21 cellular contexts compared by ENCODE assay signal in the genomic region with DNA sequence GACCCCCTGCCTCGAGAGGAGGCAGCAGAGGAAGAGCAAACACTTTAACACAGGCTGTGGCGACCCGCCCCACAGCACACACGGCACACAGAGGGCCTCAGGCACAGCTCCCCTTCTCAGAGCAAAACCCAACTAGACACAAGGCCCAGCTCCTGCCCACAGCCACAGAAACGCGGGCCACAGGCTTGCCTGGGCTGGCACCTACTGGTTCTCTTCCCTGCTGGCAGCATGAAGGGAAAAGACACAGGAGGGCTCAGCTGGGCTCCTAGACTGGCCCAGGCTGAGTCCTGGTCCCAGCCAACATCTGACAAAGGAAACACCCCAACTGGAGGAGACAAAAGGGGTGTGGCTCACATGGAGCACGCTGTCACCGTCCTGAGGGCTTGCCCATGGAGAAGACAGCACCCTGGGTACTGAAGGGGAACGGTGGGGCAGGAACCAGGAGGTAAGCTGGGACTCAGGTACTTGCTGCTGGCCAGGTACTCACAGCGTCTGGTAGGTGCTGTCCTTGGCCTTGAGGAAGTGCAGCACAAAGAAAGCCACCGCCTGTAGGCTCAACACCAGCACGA. TPM values are rescaled to one million over a fixed set of nuclear protein-coding genes. Genes with fewer than 3 reads are reported as not detected.
A peak's percentile ranks its signal among the peaks of the same experiment; 100 is the strongest.
DNase-seq lines count a peak whose midpoint lies in the region; ATAC-seq and TF ChIP-seq lines count a peak whose summit lies in the region.
"Had no signal": no experiment of that assay in that cellular context is flagged by ENCODE, and none has a peak within 500 bp of the region (broad histone marks: within the 10 kb centered on the region; RNA-seq: fewer than 3 reads in every experiment).

No MANE protein-coding gene starts in this region.

- no peak overlapping the region for H3K4me2 ChIP-seq in mammary epithelial cell (ENCODE audit: insufficient read depth, low read depth, low read length)

- no peaks in the 10 kb centered on the region for H3K36me3 Mint-ChIP-seq in activated CD8-positive, alpha-beta T cell treated with anti-CD3 and anti-CD28 coated beads, Interleukin-2, amount 10 ng/mL, durations not matched to agents 7 days and 5 days (ENCODE audit: low read depth)
- no peaks in the 10 kb centered on the region for H3K36me3 Mint-ChIP-seq in activated CD8-positive, alpha-beta T cell treated with anti-CD3 and anti-CD28 coated beads for 36 hours (ENCODE audit: low read depth)
- no peaks in the 10 kb centered on the region for H3K36me3 Mint-ChIP-seq in type B pancreatic cell
- H3K36me3 Mint-ChIP-seq: CD8-positive, alpha-beta memory T cell had no signal

- H3K4me3 ChIP-seq in mammary epithelial cell (replicated peaks in 1 of 3; ENCODE audit: insufficient read depth in 1 of 3, low read depth in 2 of 3, low read length in 3 of 3) = no peak overlapping the region
- H3K4me3 ChIP-seq: BLaER1 treated with 17β-estradiol and CSF1 and Interleukin-3, amounts not matched to agents 10 nM and 100 nM; GM12878; GM23248; MG63 had no signal

- H3K27me3 Mint-ChIP-seq in activated CD8-positive, alpha-beta T cell treated with anti-CD3 and anti-CD28 coated beads, Interleukin-2, amount 10 ng/mL, durations not matched to agents 7 days and 5 days (ENCODE audit: low read depth) = peaks cover 7% of the 10 kb centered on the region
- H3K27me3 Mint-ChIP-seq in activated CD8-positive, alpha-beta T cell treated with anti-CD3 and anti-CD28 coated beads for 36 hours = peaks cover 4% of the 10 kb centered on the region
- H3K27me3 Mint-ChIP-seq in type B pancreatic cell = peaks cover 12% of the 10 kb centered on the region

- TF ChIP-seq CTCF in activated CD8-positive, alpha-beta T cell treated with anti-CD3 and anti-CD28 coated beads for 36 hours (IDR thresholded peaks at IDR 0.05) = no peak
- peak in 1 of 2 donors; percentile 33 for TF ChIP-seq CTCF in mammary epithelial cell (conservative IDR thresholded peaks at IDR 0.05 in 1 of 2, IDR thresholded peaks at IDR 0.05 in 1 of 2; ENCODE audit: extremely low read depth in 1 of 2, insufficient read depth in 1 of 2, low read depth in 1 of 2, low read length in 2 of 2)
- peak; percentile 41 for TF ChIP-seq CTCF in foreskin keratinocyte (conservative IDR thresholded peaks at IDR 0.05)
- no peak for TF ChIP-seq CTCF in type B pancreatic cell (conservative IDR thresholded peaks at IDR 0.05)

- H3K4me1 ChIP-seq in mammary epithelial cell (ENCODE audit: insufficient read depth, low read length) (peaks cover 13% of the 10 kb centered on the region), foreskin keratinocyte (no peaks in the 10 kb centered on the region)

- CTCF ChIA-PET in activated CD8-positive, alpha-beta T cell treated with anti-CD3 and anti-CD28 coated beads, Interleukin-2, amount 10 ng/mL, durations not matched to agents 7 days and 5 days (lab: Charles Lee) = interaction anchor here (1.1 kb wide), 1 partner anchor 83 kb away, joined by 6 read pairs; no protein-coding TSS in a partner anchor
- CTCF ChIA-PET in activated CD8-positive, alpha-beta T cell treated with anti-CD3 and anti-CD28 coated beads for 36 hours (lab: Charles Lee) = interaction anchor here (1.3 to 10.4 kb wide), 5 partner anchors 11 to 83 kb away, joined by 3 to 75 read pairs (median 4); no protein-coding TSS in a partner anchor
- CTCF ChIA-PET in mammary epithelial cell (lab: Charles Lee; ENCODE audit: low non-redundant PET) = interaction anchor here (0.6 kb wide), 4 partner anchors 16 to 79 kb away, joined by 3 to 5 read pairs (median 3); no protein-coding TSS in a partner anchor

- dilution Hi-C loops in mammary epithelial cell (cut with HindIII; ENCODE audit: low sequenced_read_pairs) = no loop called here

- in situ Hi-C loops in mammary epithelial cell (cut with MboI; ENCODE audit: low sequenced_read_pairs in 2 of 2) (loop anchor here in 1 of 2 donors (25.0 kb wide), 1 partner anchor 267 kb away; no protein-coding TSS in a partner anchor), ACHN (cut with HindIII; ENCODE audit: low pct_ligation_motif_present, low pct_unique_long_range_greater_than_20kb, low sequenced_read_pairs) (no loop called here)

- no peak for ATAC-seq in activated CD8-positive, alpha-beta T cell treated with anti-CD3 and anti-CD28 coated beads, Interleukin-2, amount 10 ng/mL, durations not matched to agents 7 days and 5 days
- no peak for ATAC-seq in activated CD8-positive, alpha-beta T cell treated with anti-CD3 and anti-CD28 coated beads for 36 hours
- ATAC-seq in foreskin keratinocyte (no peak), HG02623 (IDR thresholded peaks at IDR 0.05; ENCODE audit: unreplicated experiment) (no peak)
- ATAC-seq: GM12878, HepG2 had no signal

- H3K9ac ChIP-seq in mammary epithelial cell (ENCODE audit: insufficient read depth, low read length) = no peak overlapping the region
- H3K9ac ChIP-seq: GM23248 had no signal

- POLR2A ChIA-PET in activated CD8-positive, alpha-beta T cell treated with anti-CD3 and anti-CD28 coated beads, Interleukin-2, amount 10 ng/mL, durations not matched to agents 7 days and 5 days (lab: Charles Lee) = no interaction called here
- POLR2A ChIA-PET in activated CD8-positive, alpha-beta T cell treated with anti-CD3 and anti-CD28 coated beads for 36 hours (lab: Charles Lee) = interaction anchor here (0.9 kb wide), 1 partner anchor 37 kb away, joined by 3 read pairs; a partner anchor contains a TSS

- no peaks in the 10 kb centered on the region for H3K79me2 ChIP-seq in mammary epithelial cell (ENCODE audit: insufficient read depth, low read length)

- intact Hi-C loops in activated CD8-positive, alpha-beta T cell treated with anti-CD3 and anti-CD28 coated beads for 36 hours (cut with micrococcal nuclease) = no loop called here
- intact Hi-C loops in mammary epithelial cell (cut with micrococcal nuclease) = no loop called here

- no peak for DNase-seq in activated CD8-positive, alpha-beta T cell treated with anti-CD3 and anti-CD28 coated beads, Interleukin-2, amount 10 ng/mL, durations not matched to agents 7 days and 5 days
- DNase-seq in activated CD8-positive, alpha-beta T cell treated with anti-CD3 and anti-CD28 coated beads for 36 hours = no peak
- DNase-seq in mammary epithelial cell = no peak
- no peak for DNase-seq in foreskin keratinocyte
- no peak for DNase-seq in type B pancreatic cell (ENCODE audit: extremely low spot score, unreplicated experiment)
- no peak for DNase-seq in ACHN
- no peak for DNase-seq in activated CD4-positive, alpha-beta T cell treated with anti-CD3 and anti-CD28 coated beads, Interleukin-2, amount 50 U/mL, for 4 hours
- DNase-seq: CD8-positive, alpha-beta memory T cell; GDM1; MG63; NCI-H1092; NCI-H2107; NCI-H774 had no signal

- no peaks in the 10 kb centered on the region for H4K20me1 ChIP-seq in mammary epithelial cell (ENCODE audit: insufficient read depth, low read length)
- H4K20me1 ChIP-seq: BLaER1 treated with 17β-estradiol and CSF1 and Interleukin-3, amounts not matched to agents 10 nM and 100 nM had no signal

- peak overlapping the region; percentile 34 for H2AFZ ChIP-seq in mammary epithelial cell (ENCODE audit: low read depth, low read length)
- H2AFZ ChIP-seq: GM23248 had no signal

- H3K9me3 ChIP-seq in mammary epithelial cell (replicated peaks; ENCODE audit: insufficient read depth, low read length) = no peaks in the 10 kb centered on the region
- H3K9me3 ChIP-seq: BLaER1 treated with 17β-estradiol and CSF1 and Interleukin-3, amounts not matched to agents 10 nM and 100 nM; MG63 had no signal

- no peaks in the 10 kb centered on the region for H3K9me3 Mint-ChIP-seq in activated CD8-positive, alpha-beta T cell treated with anti-CD3 and anti-CD28 coated beads, Interleukin-2, amount 10 ng/mL, durations not matched to agents 7 days and 5 days (ENCODE audit: insufficient read depth)
- no peaks in the 10 kb centered on the region for H3K9me3 Mint-ChIP-seq in activated CD8-positive, alpha-beta T cell treated with anti-CD3 and anti-CD28 coated beads for 36 hours
- H3K9me3 Mint-ChIP-seq in type B pancreatic cell = no peaks in the 10 kb centered on the region
- H3K9me3 Mint-ChIP-seq: CD8-positive, alpha-beta memory T cell had no signal

- H3K27me3 ChIP-seq in mammary epithelial cell (ENCODE audit: insufficient read depth, low read length) (no peaks in the 10 kb centered on the region), foreskin keratinocyte (no peaks in the 10 kb centered on the region)
- H3K27me3 ChIP-seq: BLaER1 treated with 17β-estradiol and CSF1 and Interleukin-3, amounts not matched to agents 10 nM and 100 nM; MG63 had no signal

- no TSS peak for BruUV-seq in mammary epithelial cell (replicated peaks; lab: Mats Ljungman, UMichigan)

- no peaks in the 10 kb centered on the region for H3K36me3 ChIP-seq in mammary epithelial cell (ENCODE audit: insufficient read depth, low read length)
- H3K36me3 ChIP-seq: BLaER1 treated with 17β-estradiol and CSF1 and Interleukin-3, amounts not matched to agents 10 nM and 100 nM; MG63 had no signal

- no peaks in the 10 kb centered on the region for H3K4me1 Mint-ChIP-seq in activated CD8-positive, alpha-beta T cell treated with anti-CD3 and anti-CD28 coated beads, Interleukin-2, amount 10 ng/mL, durations not matched to agents 7 days and 5 days (ENCODE audit: low read depth)
- H3K4me1 Mint-ChIP-seq in activated CD8-positive, alpha-beta T cell treated with anti-CD3 and anti-CD28 coated beads for 36 hours (ENCODE audit: low read depth) = no peaks in the 10 kb centered on the region
- peaks cover 3% of the 10 kb centered on the region for H3K4me1 Mint-ChIP-seq in type B pancreatic cell (ENCODE audit: unreplicated experiment)
- H3K4me1 Mint-ChIP-seq: CD8-positive, alpha-beta memory T cell had no signal

- H3K27ac ChIP-seq in mammary epithelial cell (ENCODE audit: insufficient read depth, low read depth, low read length) (no peak overlapping the region), foreskin keratinocyte (no peak overlapping the region)
- H3K27ac ChIP-seq: BLaER1 treated with 17β-estradiol and CSF1 and Interleukin-3, amounts not matched to agents 10 nM and 100 nM; GM23248 had no signal

- H3K4me3 Mint-ChIP-seq in activated CD8-positive, alpha-beta T cell treated with anti-CD3 and anti-CD28 coated beads, Interleukin-2, amount 10 ng/mL, durations not matched to agents 7 days and 5 days = no peak overlapping the region
- no peak overlapping the region for H3K4me3 Mint-ChIP-seq in activated CD8-positive, alpha-beta T cell treated with anti-CD3 and anti-CD28 coated beads for 36 hours
- peak overlapping the region; percentile 20 for H3K4me3 Mint-ChIP-seq in type B pancreatic cell
- H3K4me3 Mint-ChIP-seq: CD8-positive, alpha-beta memory T cell had no signal

- H3K27ac Mint-ChIP-seq in activated CD8-positive, alpha-beta T cell treated with anti-CD3 and anti-CD28 coated beads, Interleukin-2, amount 10 ng/mL, durations not matched to agents 7 days and 5 days = peak overlapping the region; percentile 20
- H3K27ac Mint-ChIP-seq in activated CD8-positive, alpha-beta T cell treated with anti-CD3 and anti-CD28 coated beads for 36 hours = no peak overlapping the region
- H3K27ac Mint-ChIP-seq in type B pancreatic cell = no peak overlapping the region

- WGBS in mammary epithelial cell (ENCODE audit: low coverage, missing lambda C conversion rate) = 50% methylated on average over 12 of the region's 12 CpGs

RNA-seq across cellular contexts. Expression of a gene that starts 3.5 kb away (rescaled TPM):
- total RNA-seq in activated CD8-positive, alpha-beta T cell treated with anti-CD3 and anti-CD28 coated beads, Interleukin-2, amount 10 ng/mL, durations not matched to agents 7 days and 5 days = not detected
- total RNA-seq in activated CD8-positive, alpha-beta T cell treated with anti-CD3 and anti-CD28 coated beads for 36 hours = not detected
- total RNA-seq in mammary epithelial cell (1 to 10 TPM; 1.7 to 2.7 TPM), foreskin keratinocyte (1.7 and 2.7 TPM in 2 replicates), type B pancreatic cell (ENCODE audit: low replicate concordance) (0.41 and 0.76 TPM in 2 replicates)
- polyA plus RNA-seq in mammary epithelial cell (1.4 TPM), foreskin keratinocyte (3.2 and 4.5 TPM in 2 replicates)
- 8.2 TPM for polyA minus RNA-seq in mammary epithelial cell
- total RNA-seq: A172; CD8-positive, alpha-beta memory T cell; GM12878; GM23248; HepG2; NCI-H460; SK-MEL-5 had no signal
- polyA plus RNA-seq: CD8-positive, alpha-beta memory T cell; GM12878; GM23248; HepG2 had no signal

RNA-seq across cellular contexts. Expression of a gene that starts 5.0 kb away (rescaled TPM):
- total RNA-seq in activated CD8-positive, alpha-beta T cell treated with anti-CD3 and anti-CD28 coated beads, Interleukin-2, amount 10 ng/mL, durations not matched to agents 7 days and 5 days = not detected
- total RNA-seq in activated CD8-positive, alpha-beta T cell treated with anti-CD3 and anti-CD28 coated beads for 36 hours = not detected
- total RNA-seq in mammary epithelial cell = not detected
- not detected for polyA plus RNA-seq in mammary epithelial cell
- not detected for polyA minus RNA-seq in mammary epithelial cell
- total RNA-seq in foreskin keratinocyte = not detected in 2 replicates
- 0.11 and 0.12 TPM in 2 replicates for polyA plus RNA-seq in foreskin keratinocyte
- not detected in 2 replicates for total RNA-seq in type B pancreatic cell (ENCODE audit: low replicate concordance)
- total RNA-seq: A172; CD8-positive, alpha-beta memory T cell; GM23248; HepG2; NCI-H460; SK-MEL-5 had no signal
- polyA plus RNA-seq: CD8-positive, alpha-beta memory T cell; GM12878; GM23248; HepG2 had no signal

RNA-seq across cellular contexts. Expression of a gene that starts 12.8 kb away (rescaled TPM):
- under 1 TPM; 0.47 to 0.66 TPM for total RNA-seq in activated CD8-positive, alpha-beta T cell treated with anti-CD3 and anti-CD28 coated beads, Interleukin-2, amount 10 ng/mL, durations not matched to agents 7 days and 5 days
- 1 to 10 TPM; 1.1 to 1.7 TPM for total RNA-seq in activated CD8-positive, alpha-beta T cell treated with anti-CD3 and anti-CD28 coated beads for 36 hours
- 1 to 10 TPM in 1 of 2 donors, under 1 TPM in 1; 0.50 to 2.3 TPM for total RNA-seq in mammary epithelial cell
- polyA plus RNA-seq in mammary epithelial cell = 3.1 TPM
- polyA minus RNA-seq in mammary epithelial cell = not detected
- total RNA-seq in foreskin keratinocyte = 1.9 and 2.4 TPM in 2 replicates
- 2.4 and 2.9 TPM in 2 replicates for polyA plus RNA-seq in foreskin keratinocyte
- total RNA-seq in type B pancreatic cell (ENCODE audit: low replicate concordance) = 1.3 and 1.9 TPM in 2 replicates
- polyA plus RNA-seq: CD8-positive, alpha-beta memory T cell had no signal

RNA-seq across cellular contexts. Expression of a gene that starts 12.9 kb away (rescaled TPM):
- total RNA-seq in activated CD8-positive, alpha-beta T cell treated with anti-CD3 and anti-CD28 coated beads, Interleukin-2, amount 10 ng/mL, durations not matched to agents 7 days and 5 days = 10 to 100 TPM in 1 of 2 experiments, 1 to 10 TPM in 1; 7.8 to 12.3 TPM
- 1 to 10 TPM; 8.3 to 9.5 TPM for total RNA-seq in activated CD8-positive, alpha-beta T cell treated with anti-CD3 and anti-CD28 coated beads for 36 hours
- total RNA-seq in mammary epithelial cell = 10 to 100 TPM; 38.8 to 46.1 TPM
- 22.5 TPM for polyA plus RNA-seq in mammary epithelial cell
- 20.7 TPM for polyA minus RNA-seq in mammary epithelial cell
- total RNA-seq in foreskin keratinocyte = 43.3 and 44.7 TPM in 2 replicates
- polyA plus RNA-seq in foreskin keratinocyte = 41.0 and 44.0 TPM in 2 replicates
- 15.6 and 39.9 TPM in 2 replicates for total RNA-seq in type B pancreatic cell (ENCODE audit: low replicate concordance)

RNA-seq across cellular contexts. Expression of a gene that starts 37.8 kb away (rescaled TPM):
- total RNA-seq in activated CD8-positive, alpha-beta T cell treated with anti-CD3 and anti-CD28 coated beads, Interleukin-2, amount 10 ng/mL, durations not matched to agents 7 days and 5 days = 10 to 100 TPM; 81.0 to 83.1 TPM
- 10 to 100 TPM; 77.7 to 80.6 TPM for total RNA-seq in activated CD8-positive, alpha-beta T cell treated with anti-CD3 and anti-CD28 coated beads for 36 hours
- 10 to 100 TPM; 63.3 to 91.8 TPM for total RNA-seq in mammary epithelial cell
- polyA plus RNA-seq in mammary epithelial cell = 33.0 TPM
- polyA minus RNA-seq in mammary epithelial cell = 14.8 TPM
- total RNA-seq in foreskin keratinocyte = 42.3 and 49.3 TPM in 2 replicates
- polyA plus RNA-seq in foreskin keratinocyte = 49.6 and 62.4 TPM in 2 replicates
- 37.2 and 105 TPM in 2 replicates for total RNA-seq in type B pancreatic cell (ENCODE audit: low replicate concordance)
- total RNA-seq: GM23248, SK-MEL-5 had no signal
- polyA plus RNA-seq: GM23248 had no signal
